ENCODE assay signal across 9 cellular contexts in the genomic region with DNA sequence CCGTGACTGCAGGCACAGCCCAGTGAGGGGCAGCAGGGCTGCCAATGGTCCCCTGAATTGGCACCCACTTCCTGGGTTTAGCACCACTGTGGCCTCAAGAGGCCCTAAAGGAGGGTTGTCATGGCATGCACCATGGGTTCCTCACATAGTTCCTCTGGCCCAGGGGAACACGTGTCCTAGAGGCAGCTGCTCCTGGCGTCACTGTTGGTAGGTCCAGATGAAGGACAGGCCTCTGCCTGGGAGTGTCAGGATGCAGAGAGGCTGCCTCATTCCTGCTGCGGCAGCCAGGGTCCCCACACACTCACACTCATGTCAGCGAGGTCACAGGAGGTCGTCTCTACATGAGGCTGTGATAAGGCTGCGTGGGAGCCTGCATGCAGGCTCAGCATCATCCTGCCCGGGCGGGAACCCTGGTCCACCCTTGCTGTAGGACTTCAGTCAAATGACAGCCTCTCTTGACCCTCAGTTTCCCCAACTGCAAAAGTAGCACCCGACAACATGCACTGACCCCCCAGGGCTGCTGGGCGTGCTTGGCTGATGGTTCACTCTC. TPM values are rescaled to one million over a fixed set of nuclear protein-coding genes. Genes with fewer than 3 reads are reported as not detected.
A peak's percentile ranks its signal among the peaks of the same experiment; 100 is the strongest.
DNase-seq lines count a peak whose midpoint lies in the region; ATAC-seq, FAIRE-seq and TF ChIP-seq lines count a peak whose summit lies in the region.
"Had no signal": no experiment of that assay in that cellular context is flagged by ENCODE, and none has a peak within 500 bp of the region (broad histone marks: within the 10 kb centered on the region; RNA-seq: fewer than 3 reads in every experiment).

No MANE protein-coding gene starts in this region.

- no peak for FAIRE-seq in RCC 7860 (lab: Jason Lieb, UNC)

- no peaks in the 10 kb centered on the region for H3K27me3 Mint-ChIP-seq in activated naive CD8-positive, alpha-beta T cell
- H3K27me3 Mint-ChIP-seq in activated naive CD8-positive, alpha-beta T cell treated with anti-CD3 and anti-CD28 coated beads, Interleukin-2, amount 50 U/mL, for 24 hours, result no peaks in the 10 kb centered on the region
- peaks cover 2% of the 10 kb centered on the region for H3K27me3 Mint-ChIP-seq in activated T-helper 1 cell treated with anti-CD3 and anti-CD28 coated beads, Interleukin-12 subunit alpha, Interleukin-12 subunit beta, Interleukin-2, Interleukin-4 antibody, amounts not matched to agents 30 ng/mL and 10 ng/mL and 1 ng/mL, durations not matched to agents 14 hours and 24 hours and 36 hours (ENCODE audit: insufficient read depth)

- H3K27ac ChIP-seq in lower lobe of right lung (peak overlapping the region; percentile 82), thoracic aorta (peak overlapping the region in 1 of 2 donors; percentile 57)

- peak overlapping the region; percentile 83 for H3K27ac Mint-ChIP-seq in activated naive CD8-positive, alpha-beta T cell
- H3K27ac Mint-ChIP-seq in activated naive CD8-positive, alpha-beta T cell treated with anti-CD3 and anti-CD28 coated beads, Interleukin-2, amount 50 U/mL, for 24 hours, result no peak overlapping the region
- H3K27ac Mint-ChIP-seq in activated T-helper 1 cell treated with anti-CD3 and anti-CD28 coated beads, Interleukin-12 subunit alpha, Interleukin-12 subunit beta, Interleukin-2, Interleukin-4 antibody, amounts not matched to agents 30 ng/mL and 10 ng/mL and 1 ng/mL, durations not matched to agents 14 hours and 24 hours and 36 hours, result peak overlapping the region; percentile 95

- H3K4me3 ChIP-seq in lower lobe of right lung, result peak overlapping the region; percentile 90
- H3K4me3 ChIP-seq in thoracic aorta, result peak overlapping the region; percentile 87

- ATAC-seq in activated naive CD8-positive, alpha-beta T cell treated with anti-CD3 and anti-CD28 coated beads, Interleukin-2, amount 50 U/mL, for 24 hours, result no peak
- ATAC-seq in lower lobe of right lung (no peak), thoracic aorta (ENCODE audit: insufficient number of reproducible peaks, low FRiP score, low read depth) (no peak)

- TF ChIP-seq CTCF in lower lobe of right lung (IDR thresholded peaks at IDR 0.05) (no peak), thoracic aorta (IDR thresholded peaks at IDR 0.05) (no peak)

- H3K9me3 Mint-ChIP-seq in activated naive CD8-positive, alpha-beta T cell (ENCODE audit: low read depth), result no peaks in the 10 kb centered on the region
- H3K9me3 Mint-ChIP-seq in activated naive CD8-positive, alpha-beta T cell treated with anti-CD3 and anti-CD28 coated beads, Interleukin-2, amount 50 U/mL, for 24 hours, result no peaks in the 10 kb centered on the region
- no peaks in the 10 kb centered on the region for H3K9me3 Mint-ChIP-seq in activated T-helper 1 cell treated with anti-CD3 and anti-CD28 coated beads, Interleukin-12 subunit alpha, Interleukin-12 subunit beta, Interleukin-2, Interleukin-4 antibody, amounts not matched to agents 30 ng/mL and 10 ng/mL and 1 ng/mL, durations not matched to agents 14 hours and 24 hours and 36 hours

- H3K9me3 ChIP-seq in lower lobe of right lung (no peaks in the 10 kb centered on the region), thoracic aorta (no peaks in the 10 kb centered on the region)
- H3K9me3 ChIP-seq: adrenal gland had no signal

- H3K4me1 ChIP-seq in lower lobe of right lung, result peaks cover 18% of the 10 kb centered on the region
- peaks cover 3 to 16% of the 10 kb centered on the region in 2 donors for H3K4me1 ChIP-seq in thoracic aorta (ENCODE audit: control insufficient read depth in 1 of 2, low read depth in 2 of 2)

- H3K36me3 Mint-ChIP-seq in activated naive CD8-positive, alpha-beta T cell, result no peaks in the 10 kb centered on the region
- no peaks in the 10 kb centered on the region for H3K36me3 Mint-ChIP-seq in activated naive CD8-positive, alpha-beta T cell treated with anti-CD3 and anti-CD28 coated beads, Interleukin-2, amount 50 U/mL, for 24 hours (ENCODE audit: low read depth)
- H3K36me3 Mint-ChIP-seq in activated T-helper 1 cell treated with anti-CD3 and anti-CD28 coated beads, Interleukin-12 subunit alpha, Interleukin-12 subunit beta, Interleukin-2, Interleukin-4 antibody, amounts not matched to agents 30 ng/mL and 10 ng/mL and 1 ng/mL, durations not matched to agents 14 hours and 24 hours and 36 hours (ENCODE audit: low read depth), result no peaks in the 10 kb centered on the region

- DNase-seq in activated naive CD8-positive, alpha-beta T cell treated with anti-CD3 and anti-CD28 coated beads, Interleukin-2, amount 50 U/mL, for 24 hours, result no peak
- no peak for DNase-seq in activated T-helper 1 cell treated with anti-CD3 and anti-CD28 coated beads, Interleukin-12 subunit alpha, Interleukin-12 subunit beta, Interleukin-2, Interleukin-4 antibody, amounts not matched to agents 30 ng/mL and 10 ng/mL and 1 ng/mL, durations not matched to agents 14 hours and 24 hours and 36 hours (ENCODE audit: low spot score)
- DNase-seq in lower lobe of right lung (no peak), thoracic aorta (ENCODE audit: low spot score) (no peak), RCC 7860 (ENCODE audit: low spot score) (no peak), HK-2 (ENCODE audit: unreplicated experiment) (no peak), NCI-H2081 treated with DMSO at 0.1 percent for 48 hours (lab: John Stamatoyannopoulos, UW) (no peak)

- H3K27me3 ChIP-seq in lower lobe of right lung (ENCODE audit: low read depth), result no peaks in the 10 kb centered on the region
- no peaks in the 10 kb centered on the region for H3K27me3 ChIP-seq in thoracic aorta (replicated peaks; ENCODE audit: insufficient read depth)
- H3K27me3 ChIP-seq: adrenal gland had no signal

- H3K4me3 Mint-ChIP-seq in activated naive CD8-positive, alpha-beta T cell, result peak overlapping the region; percentile 90
- H3K4me3 Mint-ChIP-seq in activated naive CD8-positive, alpha-beta T cell treated with anti-CD3 and anti-CD28 coated beads, Interleukin-2, amount 50 U/mL, for 24 hours, result no peak overlapping the region
- H3K4me3 Mint-ChIP-seq in activated T-helper 1 cell treated with anti-CD3 and anti-CD28 coated beads, Interleukin-12 subunit alpha, Interleukin-12 subunit beta, Interleukin-2, Interleukin-4 antibody, amounts not matched to agents 30 ng/mL and 10 ng/mL and 1 ng/mL, durations not matched to agents 14 hours and 24 hours and 36 hours, result peak overlapping the region; percentile 89

- H3K4me1 Mint-ChIP-seq in activated naive CD8-positive, alpha-beta T cell (ENCODE audit: low read depth), result peaks cover 11% of the 10 kb centered on the region
- peaks cover 19% of the 10 kb centered on the region for H3K4me1 Mint-ChIP-seq in activated naive CD8-positive, alpha-beta T cell treated with anti-CD3 and anti-CD28 coated beads, Interleukin-2, amount 50 U/mL, for 24 hours
- peaks cover 19% of the 10 kb centered on the region for H3K4me1 Mint-ChIP-seq in activated T-helper 1 cell treated with anti-CD3 and anti-CD28 coated beads, Interleukin-12 subunit alpha, Interleukin-12 subunit beta, Interleukin-2, Interleukin-4 antibody, amounts not matched to agents 30 ng/mL and 10 ng/mL and 1 ng/mL, durations not matched to agents 14 hours and 24 hours and 36 hours (ENCODE audit: low read depth)

- intact Hi-C loops in activated T-helper 1 cell treated with anti-CD3 and anti-CD28 coated beads, Interleukin-12 subunit alpha, Interleukin-12 subunit beta, Interleukin-2, Interleukin-4 antibody, amounts not matched to agents 30 ng/mL and 10 ng/mL and 1 ng/mL, durations not matched to agents 14 hours and 24 hours and 36 hours (cut with micrococcal nuclease), result loop anchor here (1.0 to 2.0 kb wide), 8 partner anchors 37 to 366 kb away; a partner anchor contains a TSS
- intact Hi-C loops in lower lobe of right lung (cut with DNase I), result no loop called here

- H3K36me3 ChIP-seq in lower lobe of right lung, result no peaks in the 10 kb centered on the region
- no peaks in the 10 kb centered on the region for H3K36me3 ChIP-seq in thoracic aorta
- H3K36me3 ChIP-seq: adrenal gland had no signal

RNA-seq across cellular contexts. Expression of a gene that starts 26.1 kb away (rescaled TPM):
- 28.4 and 31.0 TPM in 2 replicates for total RNA-seq in activated T-helper 1 cell treated with anti-CD3 and anti-CD28 coated beads, Interleukin-12 subunit alpha, Interleukin-12 subunit beta, Interleukin-2, Interleukin-4 antibody, amounts not matched to agents 30 ng/mL and 10 ng/mL and 1 ng/mL, durations not matched to agents 14 hours and 24 hours and 36 hours
- total RNA-seq in lower lobe of right lung (17.3 TPM), thoracic aorta (10 to 100 TPM in 1 of 2 donors, 1 to 10 TPM in 1; 7.4 to 13.5 TPM)

RNA-seq across cellular contexts. Expression of a gene that starts 58.3 kb away (rescaled TPM):
- 44.9 and 46.2 TPM in 2 replicates for total RNA-seq in activated T-helper 1 cell treated with anti-CD3 and anti-CD28 coated beads, Interleukin-12 subunit alpha, Interleukin-12 subunit beta, Interleukin-2, Interleukin-4 antibody, amounts not matched to agents 30 ng/mL and 10 ng/mL and 1 ng/mL, durations not matched to agents 14 hours and 24 hours and 36 hours
- total RNA-seq in lower lobe of right lung (18.3 TPM), thoracic aorta (10 to 100 TPM in 1 of 2 donors, 1 to 10 TPM in 1; 7.0 to 17.6 TPM)
